In the genomic region with DNA sequence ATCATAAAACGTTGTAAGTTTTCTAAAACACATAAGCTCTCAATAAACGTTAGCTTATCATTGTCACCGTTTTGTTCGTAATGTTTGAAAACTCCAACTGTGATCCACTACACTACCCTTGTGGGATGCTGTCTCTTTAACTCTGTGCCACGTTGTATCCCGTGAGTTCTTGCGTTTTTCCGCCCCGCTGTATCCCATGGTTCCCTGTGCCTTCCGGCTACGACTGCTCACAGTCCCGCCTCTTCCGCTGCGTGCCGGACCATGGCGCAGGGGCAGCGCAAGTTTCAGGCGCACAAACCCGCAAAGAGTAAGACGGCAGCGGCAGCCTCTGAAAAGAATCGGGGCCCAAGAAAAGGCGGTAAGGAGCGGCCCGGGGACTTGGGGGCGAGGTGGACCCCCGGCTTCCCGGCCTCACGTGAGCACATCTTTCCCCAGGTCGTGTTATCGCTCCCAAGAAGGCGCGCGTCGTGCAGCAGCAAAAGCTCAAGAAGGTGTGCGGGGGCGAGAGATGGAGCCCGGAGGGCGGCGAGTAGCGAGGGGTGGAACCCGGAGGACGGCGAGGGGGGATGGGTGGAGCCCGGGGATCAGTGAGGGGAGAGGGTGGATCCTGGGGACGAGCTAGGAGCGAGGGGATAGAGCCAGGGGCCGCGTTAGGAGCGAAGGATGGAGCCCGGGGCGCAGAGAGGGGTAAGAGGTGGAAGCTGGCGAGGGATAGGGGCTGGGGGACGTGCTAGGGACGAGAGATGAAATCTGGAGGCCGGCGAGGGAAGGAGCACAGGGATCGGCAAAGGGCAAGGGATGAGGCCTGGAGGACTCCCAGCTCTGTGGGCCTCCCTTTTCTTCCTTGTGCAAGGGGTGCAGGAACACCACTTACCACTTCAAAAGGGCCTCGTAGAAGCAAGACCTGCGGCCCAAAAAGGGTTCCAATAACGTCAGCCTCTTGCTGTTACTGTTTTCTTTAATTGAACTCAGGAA, we compare ENCODE assay signal across 8 cellular contexts. TPM values are rescaled to one million over a fixed set of nuclear protein-coding genes. Genes with fewer than 3 reads are reported as not detected.
DNase-seq lines count a peak whose midpoint lies in the region; ATAC-seq, FAIRE-seq and TF ChIP-seq lines count a peak whose summit lies in the region.

A gene (plus strand): TSS at position 240 of the 975 bp plus-strand sequence. CDS start 22 bp downstream, at position 262.

- H3K9me3 ChIP-seq in kidney (ENCODE audit: control insufficient read depth in 1 of 2, low read length in 2 of 2) = no peaks in the 10 kb centered on the region

- TF ChIP-seq CTCF in chondrocyte (IDR thresholded peaks at IDR 0.05) (no peak), kidney (IDR thresholded peaks at IDR 0.05; ENCODE audit: borderline replicate concordance, extremely low read depth, insufficient read depth) (no peak)

- peak within 1 kb of the TSS; percentile 86 to 92 for H3K4me3 ChIP-seq in kidney (ENCODE audit: low read length in 2 of 2)

- intact Hi-C loops in kidney (cut with DNase I) = loop anchor here (10.0 kb wide), 1 partner anchor 90 kb away; no protein-coding TSS in a partner anchor

- peak; percentile 86 for TF ChIP-seq POLR2A in GM19193 (IDR thresholded peaks at IDR 0.05; ENCODE audit: extremely low read depth, insufficient read depth, insufficient read length)

- FAIRE-seq in kidney (lab: Jason Lieb, UNC) = peak; percentile 76

- DNase-seq in AML-193 (lab: John Stamatoyannopoulos, UW) = peak; percentile 86 to 92
- peak; percentile 97 for DNase-seq in NCI-H510A treated with DMSO at 0.1 percent for 48 hours (lab: John Stamatoyannopoulos, UW)
- peak; percentile 73 to 82 for DNase-seq in activated CD4-positive, alpha-beta T cell treated with anti-CD3 and anti-CD28 coated beads for 24 hours (ENCODE audit: low read depth in 2 of 2)
- DNase-seq in chondrocyte (ENCODE audit: low spot score) = peak; percentile 95
- DNase-seq in kidney = peak; percentile 95
- peak; percentile 92 for DNase-seq in stimulated activated CD4-positive, alpha-beta T cell treated with anti-CD3 and anti-CD28 coated beads, Interleukin-15, amount 100 ng/mL, for 24 hours

- no peaks in the 10 kb centered on the region for H3K27me3 Mint-ChIP-seq in chondrocyte (ENCODE audit: low read depth)

- ATAC-seq in HG03439 (IDR thresholded peaks at IDR 0.05; ENCODE audit: unreplicated experiment) = peak; percentile 83

- H3K4me1 Mint-ChIP-seq in chondrocyte (ENCODE audit: low read depth) = peaks cover 26% of the 10 kb centered on the region

- H3K36me3 ChIP-seq in kidney (ENCODE audit: control insufficient read depth in 1 of 2, insufficient read depth in 2 of 2, low read length in 2 of 2) = peaks cover 19 to 23% of the 10 kb centered on the region in 2 donors

- H3K9me3 Mint-ChIP-seq in chondrocyte (ENCODE audit: low read depth) = no peaks in the 10 kb centered on the region

- peak within 1 kb of the TSS; percentile 68 to 92 for H3K9ac ChIP-seq in kidney (ENCODE audit: low read length in 2 of 2)

- peaks cover 12% of the 10 kb centered on the region in 2 donors for H3K4me1 ChIP-seq in kidney (ENCODE audit: control insufficient read depth in 1 of 2, insufficient read depth in 1 of 2, low read depth in 1 of 2, low read length in 2 of 2)

- H3K4me3 Mint-ChIP-seq in chondrocyte (ENCODE audit: unreplicated experiment) = peak within 1 kb of the TSS; percentile 98

- H3K36me3 Mint-ChIP-seq in chondrocyte (ENCODE audit: low read depth) = peaks cover 21% of the 10 kb centered on the region

- H3K27ac Mint-ChIP-seq in chondrocyte (ENCODE audit: unreplicated experiment) = peak within 1 kb of the TSS; percentile 96

- peak within 1 kb of the TSS; percentile 83 to 84 for H3K27ac ChIP-seq in kidney (ENCODE audit: low read depth in 2 of 2, low read length in 2 of 2)

RNA-seq across cellular contexts. Expression of the gene that starts here (rescaled TPM):
- 71.2 to 91.5 TPM (median 75.7 TPM) in 3 replicates for total RNA-seq in chondrocyte
- 62.7 TPM for total RNA-seq in kidney
- 264 TPM for polyA plus RNA-seq in kidney (ENCODE audit: insufficient read depth, low read depth, low replicate concordance)

Comparison
In these comparisons a context has a peak if more than half of its experiments do, and no peak if none do; other contexts are left out.
1. Peak in every context shown above with its lines: DNase-seq, ATAC-seq, H3K4me3 ChIP-seq and H3K27ac ChIP-seq.